Comparison of ENCODE assay signal across 27 cellular contexts in genomic region chr3:103393395-103394186, GRCh38.
DNase-seq lines count a peak whose midpoint lies in the region; ATAC-seq, FAIRE-seq and TF ChIP-seq lines count a peak whose summit lies in the region.
"Had no signal": no experiment of that assay in that cellular context is flagged by ENCODE, and none has a peak within 500 bp of the region (broad histone marks: within the 10 kb centered on the region; RNA-seq: fewer than 3 reads in every experiment).

No MANE protein-coding gene starts in this region.

- H3K36me3 Mint-ChIP-seq in activated T-cell treated with anti-CD3 and anti-CD28 coated beads, Interleukin-2, amount 50 U/mL, for 24 hours (ENCODE audit: low read depth): no peaks in the 10 kb centered on the region
- H3K36me3 Mint-ChIP-seq: activated naive CD4-positive, alpha-beta T cell treated with anti-CD3 and anti-CD28 coated beads, Interleukin-2, amount 10 ng/mL, durations not matched to agents 7 days and 5 days; CD4-positive, alpha-beta memory T cell; T-cell had no signal

- H3K4me3 Mint-ChIP-seq in activated T-cell treated with anti-CD3 and anti-CD28 coated beads, Interleukin-2, amount 50 U/mL, for 24 hours: no peak overlapping the region
- H3K4me3 Mint-ChIP-seq: activated naive CD4-positive, alpha-beta T cell treated with anti-CD3 and anti-CD28 coated beads, Interleukin-2, amount 10 ng/mL, durations not matched to agents 7 days and 5 days; activated T-cell treated with anti-CD3 and anti-CD28 coated beads, Interleukin-2, amount 50 U/mL, for 72 hours; CD4-positive, alpha-beta memory T cell; nephron progenitor cell; T-cell had no signal

- H3K4me1 ChIP-seq in pancreas: no peaks in the 10 kb centered on the region
- no peaks in the 10 kb centered on the region for H3K4me1 ChIP-seq in gastroesophageal sphincter
- H3K4me1 ChIP-seq: colonic mucosa had no signal

- no peaks in the 10 kb centered on the region for H3K36me3 ChIP-seq in BJ (ENCODE audit: control insufficient read depth, insufficient read depth, low read length)
- no peaks in the 10 kb centered on the region for H3K36me3 ChIP-seq in pancreas
- no peaks in the 10 kb centered on the region for H3K36me3 ChIP-seq in gastroesophageal sphincter
- H3K36me3 ChIP-seq: colonic mucosa had no signal

- H3K27ac ChIP-seq in pancreas (no peak overlapping the region), gastroesophageal sphincter (no peak overlapping the region)
- H3K27ac ChIP-seq: colonic mucosa, KMS-11 had no signal

- FAIRE-seq in pancreas (lab: Jason Lieb, UNC): peak; percentile 39
- FAIRE-seq: GM12878 had no signal

- H3K9me3 ChIP-seq in pancreas (no peaks in the 10 kb centered on the region), gastroesophageal sphincter (no peaks in the 10 kb centered on the region)
- H3K9me3 ChIP-seq: colonic mucosa, mucosa of descending colon had no signal

- 61 to 71% methylated on average over 4 of the region's 4 CpGs for WGBS in pancreas, 2 donors
- 63 to 64% methylated on average over 4 of the region's 4 CpGs for WGBS in gastroesophageal sphincter (ENCODE audit: low coverage in 1 of 2), 2 donors

- peak; percentile 16 for DNase-seq in BJ (ENCODE audit: low read depth)
- peak; percentile 18 for DNase-seq in LHCN-M2 (ENCODE audit: low read depth)
- peak; percentile 43 for DNase-seq in choroid plexus epithelial cell (ENCODE audit: low read depth)
- no peak for DNase-seq in pancreas
- DNase-seq in activated T-cell treated with anti-CD3 and anti-CD28 coated beads, Interleukin-2, amount 50 U/mL, for 24 hours: no peak
- DNase-seq: activated CD4-positive, alpha-beta T cell treated with anti-CD3 and anti-CD28 coated beads for 48 hours; activated naive CD4-positive, alpha-beta T cell treated with anti-CD3 and anti-CD28 coated beads, Interleukin-2, amount 10 ng/mL, durations not matched to agents 7 days and 5 days; activated T-cell treated with anti-CD3 and anti-CD28 coated beads, Interleukin-2, amount 50 U/mL, for 72 hours; aorta; CD4-positive, alpha-beta memory T cell; colonic mucosa; head of caudate nucleus; mucosa of descending colon; NCI-H1048; NCI-H1930; NCI-H446; nephron progenitor cell; OCI-M1; posterior cingulate gyrus; SHP77; substantia nigra; T-cell had no signal

- CTCF ChIA-PET in BJ (lab: Yijun Ruan, JAX): no interaction called here

- H3K27me3 ChIP-seq in BJ (ENCODE audit: control insufficient read depth, insufficient read depth, low read length) (no peaks in the 10 kb centered on the region), pancreas (no peaks in the 10 kb centered on the region), gastroesophageal sphincter (no peaks in the 10 kb centered on the region)
- H3K27me3 ChIP-seq: colonic mucosa had no signal

- TF ChIP-seq EP300 in gastroesophageal sphincter (IDR thresholded peaks at IDR 0.05): no peak

- TF ChIP-seq CTCF in BJ (IDR thresholded peaks at IDR 0.05; ENCODE audit: insufficient read depth, low read depth, low read length) (no peak), choroid plexus epithelial cell (conservative IDR thresholded peaks at IDR 0.05; ENCODE audit: low read depth, low read length) (no peak), pancreas (IDR thresholded peaks at IDR 0.05) (no peak), gastroesophageal sphincter (IDR thresholded peaks at IDR 0.05) (no peak)

- no peaks in the 10 kb centered on the region for H3K9me3 Mint-ChIP-seq in activated T-cell treated with anti-CD3 and anti-CD28 coated beads, Interleukin-2, amount 50 U/mL, for 24 hours
- H3K9me3 Mint-ChIP-seq: activated naive CD4-positive, alpha-beta T cell treated with anti-CD3 and anti-CD28 coated beads, Interleukin-2, amount 10 ng/mL, durations not matched to agents 7 days and 5 days; nephron progenitor cell had no signal

- POLR2A ChIA-PET in BJ (lab: Charles Lee): no interaction called here

- TF ChIP-seq POLR2A in gastroesophageal sphincter (IDR thresholded peaks at IDR 0.05): no peak

- ATAC-seq in pancreas (no peak), gastroesophageal sphincter (no peak), HG03520 (IDR thresholded peaks at IDR 0.05; ENCODE audit: unreplicated experiment) (no peak)
- ATAC-seq: activated T-cell treated with anti-CD3 and anti-CD28 coated beads, Interleukin-2, amount 50 U/mL, for 72 hours; GM12878; mucosa of descending colon; sciatic nerve; T-cell had no signal

- H3K4me1 Mint-ChIP-seq in activated T-cell treated with anti-CD3 and anti-CD28 coated beads, Interleukin-2, amount 50 U/mL, for 24 hours (ENCODE audit: low read depth): no peaks in the 10 kb centered on the region
- H3K4me1 Mint-ChIP-seq: activated naive CD4-positive, alpha-beta T cell treated with anti-CD3 and anti-CD28 coated beads, Interleukin-2, amount 10 ng/mL, durations not matched to agents 7 days and 5 days; CD4-positive, alpha-beta memory T cell; nephron progenitor cell; T-cell had no signal

- no peak overlapping the region for H3K27ac Mint-ChIP-seq in activated T-cell treated with anti-CD3 and anti-CD28 coated beads, Interleukin-2, amount 50 U/mL, for 24 hours
- H3K27ac Mint-ChIP-seq: activated naive CD4-positive, alpha-beta T cell treated with anti-CD3 and anti-CD28 coated beads, Interleukin-2, amount 10 ng/mL, durations not matched to agents 7 days and 5 days; activated T-cell treated with anti-CD3 and anti-CD28 coated beads, Interleukin-2, amount 50 U/mL, for 72 hours; CD4-positive, alpha-beta memory T cell; nephron progenitor cell; T-cell had no signal

- no peak overlapping the region for H3K4me3 ChIP-seq in BJ (ENCODE audit: low read depth, low read length)
- H3K4me3 ChIP-seq in choroid plexus epithelial cell (ENCODE audit: low read depth, low read length): no peak overlapping the region
- H3K4me3 ChIP-seq in pancreas: no peak overlapping the region
- no peak overlapping the region for H3K4me3 ChIP-seq in gastroesophageal sphincter
- H3K4me3 ChIP-seq: colonic mucosa, GM12878, mucosa of descending colon had no signal

- H3K27me3 Mint-ChIP-seq in activated T-cell treated with anti-CD3 and anti-CD28 coated beads, Interleukin-2, amount 50 U/mL, for 24 hours: no peaks in the 10 kb centered on the region
- H3K27me3 Mint-ChIP-seq: activated naive CD4-positive, alpha-beta T cell treated with anti-CD3 and anti-CD28 coated beads, Interleukin-2, amount 10 ng/mL, durations not matched to agents 7 days and 5 days; CD4-positive, alpha-beta memory T cell; T-cell had no signal

- intact Hi-C loops in pancreas (cut with DNase I): no loop called here

Comparison
In these comparisons a context has a peak if more than half of its experiments do, and no peak if none do; other contexts are left out.
1. DNase-seq: peak in BJ (single experiment), LHCN-M2 (single experiment) and choroid plexus epithelial cell (single experiment); none in pancreas (0 of 6) and activated T-cell treated with anti-CD3 and anti-CD28 coated beads, Interleukin-2, amount 50 U/mL, for 24 hours (single experiment).